ENCODE assay signal across 1 cellular context in the genomic region with DNA sequence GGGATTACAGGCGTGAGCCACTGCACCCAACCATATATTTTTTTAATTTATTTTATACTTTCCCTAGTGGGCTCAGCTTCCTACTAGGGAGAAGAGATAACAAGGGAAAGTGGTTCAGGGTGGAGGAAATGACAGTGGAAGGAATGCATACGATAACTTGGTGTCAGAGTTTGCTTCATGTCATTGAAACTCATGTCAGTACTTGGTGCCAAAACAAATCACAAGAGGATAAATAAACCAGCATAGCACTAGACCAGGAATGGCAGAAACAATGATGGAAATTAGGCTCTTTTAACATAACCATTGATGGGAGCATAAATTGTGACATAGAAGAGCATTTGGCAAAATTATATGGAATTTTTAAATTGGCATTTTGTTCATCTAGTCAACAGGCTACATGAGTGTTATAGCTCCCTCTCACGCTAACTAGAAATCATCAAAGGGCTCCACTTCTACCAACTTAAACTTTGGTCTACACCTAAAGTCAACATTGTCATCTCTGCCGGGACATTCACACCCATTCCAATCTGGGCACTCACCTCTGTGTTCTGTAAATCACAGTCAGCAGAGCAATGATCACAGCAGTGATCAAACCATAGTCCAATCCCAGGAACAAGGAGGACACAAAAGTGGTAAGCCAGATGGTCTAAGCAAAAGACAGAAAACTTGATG.
TF ChIP-seq lines count a peak whose summit lies in the region.

No MANE protein-coding gene starts in this region.

TF ChIP-seq in HepG2, 621 proteins besides CTCF, POLR2A, EP300 and RAD21 (continued from another document and continues in another):
- TF ChIP-seq KLF13 (CRISPR knock-in tag; IDR thresholded peaks at IDR 0.05) (no peak), ZNF605 (CRISPR knock-in tag; IDR thresholded peaks at IDR 0.05) (no peak), ZBTB7A (CRISPR knock-in tag; IDR thresholded peaks at IDR 0.05) (no peak), FOXO1 (CRISPR knock-in tag; IDR thresholded peaks at IDR 0.05) (peak; percentile 75; the same call in 1 of the 2 replicates), MIER2 (CRISPR knock-in tag; IDR thresholded peaks at IDR 0.05) (no peak), ZSCAN29 (CRISPR knock-in tag; conservative IDR thresholded peaks at IDR 0.05) (0 out of 2 replicates have a peak, but pooled peaks have one; percentile 2), HMG20B (CRISPR knock-in tag; conservative IDR thresholded peaks at IDR 0.05) (peak; percentile 97), MEIS2 (CRISPR knock-in tag; IDR thresholded peaks at IDR 0.05) (0 out of 2 replicates have a peak, but pooled peaks have one; percentile 62), ZNF670 (CRISPR knock-in tag; IDR thresholded peaks at IDR 0.05; ENCODE audit: borderline replicate concordance) (0 out of 2 replicates have a peak, but pooled peaks have one; percentile 17), ZNF790 (CRISPR knock-in tag; IDR thresholded peaks at IDR 0.05; ENCODE audit: borderline replicate concordance) (no peak), CHD2 (IDR thresholded peaks at IDR 0.05; ENCODE audit: low read depth, low read length) (no peak), ZNF775 (CRISPR knock-in tag; IDR thresholded peaks at IDR 0.05; ENCODE audit: borderline replicate concordance) (no peak), ZNF878 (CRISPR knock-in tag; IDR thresholded peaks at IDR 0.05) (no peak), ZKSCAN5 (CRISPR knock-in tag; IDR thresholded peaks at IDR 0.05) (peak; percentile 95)
- TF ChIP-seq, protein P1, sequence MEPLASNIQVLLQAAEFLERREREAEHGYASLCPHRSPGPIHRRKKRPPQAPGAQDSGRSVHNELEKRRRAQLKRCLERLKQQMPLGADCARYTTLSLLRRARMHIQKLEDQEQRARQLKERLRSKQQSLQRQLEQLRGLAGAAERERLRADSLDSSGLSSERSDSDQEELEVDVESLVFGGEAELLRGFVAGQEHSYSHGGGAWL (CRISPR knock-in tag; IDR thresholded peaks at IDR 0.05), result no peak
- TF ChIP-seq, protein P2, sequence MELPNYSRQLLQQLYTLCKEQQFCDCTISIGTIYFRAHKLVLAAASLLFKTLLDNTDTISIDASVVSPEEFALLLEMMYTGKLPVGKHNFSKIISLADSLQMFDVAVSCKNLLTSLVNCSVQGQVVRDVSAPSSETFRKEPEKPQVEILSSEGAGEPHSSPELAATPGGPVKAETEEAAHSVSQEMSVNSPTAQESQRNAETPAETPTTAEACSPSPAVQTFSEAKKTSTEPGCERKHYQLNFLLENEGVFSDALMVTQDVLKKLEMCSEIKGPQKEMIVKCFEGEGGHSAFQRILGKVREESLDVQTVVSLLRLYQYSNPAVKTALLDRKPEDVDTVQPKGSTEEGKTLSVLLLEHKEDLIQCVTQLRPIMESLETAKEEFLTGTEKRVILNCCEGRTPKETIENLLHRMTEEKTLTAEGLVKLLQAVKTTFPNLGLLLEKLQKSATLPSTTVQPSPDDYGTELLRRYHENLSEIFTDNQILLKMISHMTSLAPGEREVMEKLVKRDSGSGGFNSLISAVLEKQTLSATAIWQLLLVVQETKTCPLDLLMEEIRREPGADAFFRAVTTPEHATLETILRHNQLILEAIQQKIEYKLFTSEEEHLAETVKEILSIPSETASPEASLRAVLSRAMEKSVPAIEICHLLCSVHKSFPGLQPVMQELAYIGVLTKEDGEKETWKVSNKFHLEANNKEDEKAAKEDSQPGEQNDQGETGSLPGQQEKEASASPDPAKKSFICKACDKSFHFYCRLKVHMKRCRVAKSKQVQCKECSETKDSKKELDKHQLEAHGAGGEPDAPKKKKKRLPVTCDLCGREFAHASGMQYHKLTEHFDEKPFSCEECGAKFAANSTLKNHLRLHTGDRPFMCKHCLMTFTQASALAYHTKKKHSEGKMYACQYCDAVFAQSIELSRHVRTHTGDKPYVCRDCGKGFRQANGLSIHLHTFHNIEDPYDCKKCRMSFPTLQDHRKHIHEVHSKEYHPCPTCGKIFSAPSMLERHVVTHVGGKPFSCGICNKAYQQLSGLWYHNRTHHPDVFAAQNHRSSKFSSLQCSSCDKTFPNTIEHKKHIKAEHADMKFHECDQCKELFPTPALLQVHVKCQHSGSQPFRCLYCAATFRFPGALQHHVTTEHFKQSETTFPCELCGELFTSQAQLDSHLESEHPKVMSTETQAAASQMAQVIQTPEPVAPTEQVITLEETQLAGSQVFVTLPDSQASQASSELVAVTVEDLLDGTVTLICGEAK (IDR thresholded peaks at IDR 0.05), result no peak
- TF ChIP-seq, protein P2 (CRISPR knock-in tag; IDR thresholded peaks at IDR 0.05), result no peak; the same call in 1 of the 2 replicates
- TF ChIP-seq, protein P3, sequence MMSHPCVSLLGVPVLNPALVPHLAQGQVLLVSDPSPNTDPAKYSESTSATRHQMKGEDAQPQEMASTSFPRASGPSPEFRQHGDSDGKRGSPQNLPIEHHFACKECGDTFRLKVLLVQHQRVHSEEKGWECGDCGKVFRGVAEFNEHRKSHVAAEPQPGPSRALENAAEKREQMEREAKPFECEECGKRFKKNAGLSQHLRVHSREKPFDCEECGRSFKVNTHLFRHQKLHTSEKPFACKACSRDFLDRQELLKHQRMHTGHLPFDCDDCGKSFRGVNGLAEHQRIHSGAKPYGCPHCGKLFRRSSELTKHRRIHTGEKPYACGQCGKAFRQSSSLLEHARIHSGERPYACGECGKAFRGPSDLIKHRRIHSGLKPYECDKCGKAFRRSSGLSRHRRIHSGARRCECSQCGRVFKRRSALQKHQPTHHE (CRISPR knock-in tag; IDR thresholded peaks at IDR 0.05; ENCODE audit: borderline replicate concordance), result no peak
- TF ChIP-seq, protein P4, sequence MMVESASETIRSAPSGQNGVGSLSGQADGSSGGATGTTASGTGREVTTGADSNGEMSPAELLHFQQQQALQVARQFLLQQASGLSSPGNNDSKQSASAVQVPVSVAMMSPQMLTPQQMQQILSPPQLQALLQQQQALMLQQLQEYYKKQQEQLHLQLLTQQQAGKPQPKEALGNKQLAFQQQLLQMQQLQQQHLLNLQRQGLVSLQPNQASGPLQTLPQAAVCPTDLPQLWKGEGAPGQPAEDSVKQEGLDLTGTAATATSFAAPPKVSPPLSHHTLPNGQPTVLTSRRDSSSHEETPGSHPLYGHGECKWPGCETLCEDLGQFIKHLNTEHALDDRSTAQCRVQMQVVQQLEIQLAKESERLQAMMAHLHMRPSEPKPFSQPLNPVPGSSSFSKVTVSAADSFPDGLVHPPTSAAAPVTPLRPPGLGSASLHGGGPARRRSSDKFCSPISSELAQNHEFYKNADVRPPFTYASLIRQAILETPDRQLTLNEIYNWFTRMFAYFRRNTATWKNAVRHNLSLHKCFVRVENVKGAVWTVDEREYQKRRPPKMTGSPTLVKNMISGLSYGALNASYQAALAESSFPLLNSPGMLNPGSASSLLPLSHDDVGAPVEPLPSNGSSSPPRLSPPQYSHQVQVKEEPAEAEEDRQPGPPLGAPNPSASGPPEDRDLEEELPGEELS (CRISPR knock-in tag; IDR thresholded peaks at IDR 0.05), result peak; percentile 37; the same call in 1 of the 2 replicates
- TF ChIP-seq, protein P5, sequence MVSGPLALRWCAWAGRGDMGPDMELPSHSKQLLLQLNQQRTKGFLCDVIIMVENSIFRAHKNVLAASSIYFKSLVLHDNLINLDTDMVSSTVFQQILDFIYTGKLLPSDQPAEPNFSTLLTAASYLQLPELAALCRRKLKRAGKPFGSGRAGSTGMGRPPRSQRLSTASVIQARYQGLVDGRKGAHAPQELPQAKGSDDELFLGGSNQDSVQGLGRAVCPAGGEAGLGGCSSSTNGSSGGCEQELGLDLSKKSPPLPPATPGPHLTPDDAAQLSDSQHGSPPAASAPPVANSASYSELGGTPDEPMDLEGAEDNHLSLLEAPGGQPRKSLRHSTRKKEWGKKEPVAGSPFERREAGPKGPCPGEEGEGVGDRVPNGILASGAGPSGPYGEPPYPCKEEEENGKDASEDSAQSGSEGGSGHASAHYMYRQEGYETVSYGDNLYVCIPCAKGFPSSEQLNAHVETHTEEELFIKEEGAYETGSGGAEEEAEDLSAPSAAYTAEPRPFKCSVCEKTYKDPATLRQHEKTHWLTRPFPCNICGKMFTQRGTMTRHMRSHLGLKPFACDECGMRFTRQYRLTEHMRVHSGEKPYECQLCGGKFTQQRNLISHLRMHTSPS (CRISPR knock-in tag; IDR thresholded peaks at IDR 0.05; ENCODE audit: low read depth), result peak; percentile 46; the same call in 1 of the 2 replicates
- TF ChIP-seq, protein P6, sequence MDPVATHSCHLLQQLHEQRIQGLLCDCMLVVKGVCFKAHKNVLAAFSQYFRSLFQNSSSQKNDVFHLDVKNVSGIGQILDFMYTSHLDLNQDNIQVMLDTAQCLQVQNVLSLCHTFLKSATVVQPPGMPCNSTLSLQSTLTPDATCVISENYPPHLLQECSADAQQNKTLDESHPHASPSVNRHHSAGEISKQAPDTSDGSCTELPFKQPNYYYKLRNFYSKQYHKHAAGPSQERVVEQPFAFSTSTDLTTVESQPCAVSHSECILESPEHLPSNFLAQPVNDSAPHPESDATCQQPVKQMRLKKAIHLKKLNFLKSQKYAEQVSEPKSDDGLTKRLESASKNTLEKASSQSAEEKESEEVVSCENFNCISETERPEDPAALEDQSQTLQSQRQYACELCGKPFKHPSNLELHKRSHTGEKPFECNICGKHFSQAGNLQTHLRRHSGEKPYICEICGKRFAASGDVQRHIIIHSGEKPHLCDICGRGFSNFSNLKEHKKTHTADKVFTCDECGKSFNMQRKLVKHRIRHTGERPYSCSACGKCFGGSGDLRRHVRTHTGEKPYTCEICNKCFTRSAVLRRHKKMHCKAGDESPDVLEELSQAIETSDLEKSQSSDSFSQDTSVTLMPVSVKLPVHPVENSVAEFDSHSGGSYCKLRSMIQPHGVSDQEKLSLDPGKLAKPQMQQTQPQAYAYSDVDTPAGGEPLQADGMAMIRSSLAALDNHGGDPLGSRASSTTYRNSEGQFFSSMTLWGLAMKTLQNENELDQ (CRISPR knock-in tag; IDR thresholded peaks at IDR 0.05; ENCODE audit: borderline replicate concordance), result no peak
- TF ChIP-seq, protein P7, sequence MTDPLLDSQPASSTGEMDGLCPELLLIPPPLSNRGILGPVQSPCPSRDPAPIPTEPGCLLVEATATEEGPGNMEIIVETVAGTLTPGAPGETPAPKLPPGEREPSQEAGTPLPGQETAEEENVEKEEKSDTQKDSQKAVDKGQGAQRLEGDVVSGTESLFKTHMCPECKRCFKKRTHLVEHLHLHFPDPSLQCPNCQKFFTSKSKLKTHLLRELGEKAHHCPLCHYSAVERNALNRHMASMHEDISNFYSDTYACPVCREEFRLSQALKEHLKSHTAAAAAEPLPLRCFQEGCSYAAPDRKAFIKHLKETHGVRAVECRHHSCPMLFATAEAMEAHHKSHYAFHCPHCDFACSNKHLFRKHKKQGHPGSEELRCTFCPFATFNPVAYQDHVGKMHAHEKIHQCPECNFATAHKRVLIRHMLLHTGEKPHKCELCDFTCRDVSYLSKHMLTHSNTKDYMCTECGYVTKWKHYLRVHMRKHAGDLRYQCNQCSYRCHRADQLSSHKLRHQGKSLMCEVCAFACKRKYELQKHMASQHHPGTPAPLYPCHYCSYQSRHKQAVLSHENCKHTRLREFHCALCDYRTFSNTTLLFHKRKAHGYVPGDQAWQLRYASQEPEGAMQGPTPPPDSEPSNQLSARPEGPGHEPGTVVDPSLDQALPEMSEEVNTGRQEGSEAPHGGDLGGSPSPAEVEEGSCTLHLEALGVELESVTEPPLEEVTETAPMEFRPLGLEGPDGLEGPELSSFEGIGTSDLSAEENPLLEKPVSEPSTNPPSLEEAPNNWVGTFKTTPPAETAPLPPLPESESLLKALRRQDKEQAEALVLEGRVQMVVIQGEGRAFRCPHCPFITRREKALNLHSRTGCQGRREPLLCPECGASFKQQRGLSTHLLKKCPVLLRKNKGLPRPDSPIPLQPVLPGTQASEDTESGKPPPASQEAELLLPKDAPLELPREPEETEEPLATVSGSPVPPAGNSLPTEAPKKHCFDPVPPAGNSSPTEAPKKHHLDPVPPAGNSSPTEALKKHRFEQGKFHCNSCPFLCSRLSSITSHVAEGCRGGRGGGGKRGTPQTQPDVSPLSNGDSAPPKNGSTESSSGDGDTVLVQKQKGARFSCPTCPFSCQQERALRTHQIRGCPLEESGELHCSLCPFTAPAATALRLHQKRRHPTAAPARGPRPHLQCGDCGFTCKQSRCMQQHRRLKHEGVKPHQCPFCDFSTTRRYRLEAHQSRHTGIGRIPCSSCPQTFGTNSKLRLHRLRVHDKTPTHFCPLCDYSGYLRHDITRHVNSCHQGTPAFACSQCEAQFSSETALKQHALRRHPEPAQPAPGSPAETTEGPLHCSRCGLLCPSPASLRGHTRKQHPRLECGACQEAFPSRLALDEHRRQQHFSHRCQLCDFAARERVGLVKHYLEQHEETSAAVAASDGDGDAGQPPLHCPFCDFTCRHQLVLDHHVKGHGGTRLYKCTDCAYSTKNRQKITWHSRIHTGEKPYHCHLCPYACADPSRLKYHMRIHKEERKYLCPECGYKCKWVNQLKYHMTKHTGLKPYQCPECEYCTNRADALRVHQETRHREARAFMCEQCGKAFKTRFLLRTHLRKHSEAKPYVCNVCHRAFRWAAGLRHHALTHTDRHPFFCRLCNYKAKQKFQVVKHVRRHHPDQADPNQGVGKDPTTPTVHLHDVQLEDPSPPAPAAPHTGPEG (CRISPR knock-in tag; IDR thresholded peaks at IDR 0.05), result no peak
- TF ChIP-seq, protein P8, sequence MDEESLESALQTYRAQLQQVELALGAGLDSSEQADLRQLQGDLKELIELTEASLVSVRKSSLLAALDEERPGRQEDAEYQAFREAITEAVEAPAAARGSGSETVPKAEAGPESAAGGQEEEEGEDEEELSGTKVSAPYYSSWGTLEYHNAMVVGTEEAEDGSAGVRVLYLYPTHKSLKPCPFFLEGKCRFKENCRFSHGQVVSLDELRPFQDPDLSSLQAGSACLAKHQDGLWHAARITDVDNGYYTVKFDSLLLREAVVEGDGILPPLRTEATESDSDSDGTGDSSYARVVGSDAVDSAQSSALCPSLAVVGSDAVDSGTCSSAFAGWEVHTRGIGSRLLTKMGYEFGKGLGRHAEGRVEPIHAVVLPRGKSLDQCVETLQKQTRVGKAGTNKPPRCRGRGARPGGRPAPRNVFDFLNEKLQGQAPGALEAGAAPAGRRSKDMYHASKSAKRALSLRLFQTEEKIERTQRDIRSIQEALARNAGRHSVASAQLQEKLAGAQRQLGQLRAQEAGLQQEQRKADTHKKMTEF (CRISPR knock-in tag; IDR thresholded peaks at IDR 0.05), result peak; percentile 44; the same call in 1 of the 2 replicates
